ENCODE assay signal across 8 cellular contexts in the genomic region with DNA sequence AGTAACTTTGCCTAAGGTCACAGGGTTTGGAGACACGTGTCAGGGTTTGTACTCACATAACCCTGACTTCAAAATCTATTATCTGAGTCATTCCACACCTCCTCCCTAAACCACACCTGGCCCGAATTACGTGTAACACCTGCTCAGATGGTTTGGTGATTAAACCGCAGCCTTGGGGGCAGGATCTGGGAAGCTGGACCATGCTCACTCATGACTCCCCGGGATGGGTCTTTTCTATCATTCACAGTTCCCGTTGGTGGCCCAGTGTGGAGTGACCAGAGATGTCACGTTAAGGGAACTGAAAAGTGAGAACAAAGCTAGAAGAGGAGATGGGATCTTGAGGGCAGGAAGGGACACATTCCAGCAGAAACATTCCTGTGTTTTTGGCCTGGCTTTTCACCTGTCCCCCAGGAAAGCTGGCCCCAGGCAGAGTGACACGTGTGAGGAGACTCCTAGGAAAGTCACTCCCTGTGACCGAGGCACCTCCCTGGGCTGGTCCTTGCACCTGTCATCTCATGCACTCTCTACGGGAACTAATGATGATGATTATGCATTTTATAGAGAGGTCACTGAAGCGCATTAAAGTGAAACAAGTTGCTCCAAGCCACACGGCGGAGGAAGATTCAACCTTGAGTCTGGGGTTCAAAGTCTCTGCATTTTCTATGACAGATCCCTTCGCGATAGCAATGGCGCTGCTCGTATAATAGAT.
DNase-seq lines count a peak whose midpoint lies in the region; ATAC-seq and TF ChIP-seq lines count a peak whose summit lies in the region.

No MANE protein-coding gene starts in this region.

- H3K9me3 ChIP-seq in neutrophil: no peaks in the 10 kb centered on the region
- H3K9me3 ChIP-seq in BE2C: no peaks in the 10 kb centered on the region

- H3K4me1 ChIP-seq in neutrophil (ENCODE audit: control insufficient read depth in 1 of 2, insufficient read depth in 1 of 2, low read depth in 1 of 2, low read length in 1 of 2) (peaks cover 50 to 52% of the 10 kb centered on the region in 2 experiments), BE2C (no peaks in the 10 kb centered on the region)

- H3K27ac ChIP-seq in neutrophil: peak overlapping the region; percentile 83

- H3K36me3 ChIP-seq in neutrophil (no peaks in the 10 kb centered on the region), BE2C (no peaks in the 10 kb centered on the region)

- H3K4me3 ChIP-seq in neutrophil (ENCODE audit: low read depth in 1 of 2, low read length in 1 of 2) (peak overlapping the region; percentile 20 to 35), BE2C (ENCODE audit: low read depth, low read length) (no peak overlapping the region)

- H3K27me3 ChIP-seq in neutrophil (no peaks in the 10 kb centered on the region), BE2C (no peaks in the 10 kb centered on the region)

- TF ChIP-seq CTCF in neutrophil (IDR thresholded peaks at IDR 0.05) (no peak), BE2C (IDR thresholded peaks at IDR 0.05; ENCODE audit: low read depth, low read length) (no peak), omental fat pad (IDR thresholded peaks at IDR 0.05) (no peak)

- DNase-seq in activated CD8-positive, alpha-beta memory T cell treated with anti-CD3 and anti-CD28 coated beads, Interleukin-2, amount 50 U/mL, for 4 hours: peak; percentile 52
- DNase-seq in BE2C: no peak
- no peak for DNase-seq in Ammon's horn (ENCODE audit: low spot score)
- DNase-seq in DMS114 treated with DMSO at 0.1 percent for 48 hours (lab: John Stamatoyannopoulos, UW; ENCODE audit: unreplicated experiment): no peak
- DNase-seq in omental fat pad (ENCODE audit: low spot score): no peak

- ATAC-seq in GM18861 (IDR thresholded peaks at IDR 0.05; ENCODE audit: unreplicated experiment) (peak; percentile 49), HG03108 (IDR thresholded peaks at IDR 0.05; ENCODE audit: unreplicated experiment) (peak; percentile 41), omental fat pad (ENCODE audit: low FRiP score) (no peak)
